ENCODE assay signal across 8 cellular contexts in genomic region chr1:181089777-181090505, GRCh38. TPM values are rescaled to one million over a fixed set of nuclear protein-coding genes. Genes with fewer than 3 reads are reported as not detected.
DNase-seq lines count a peak whose midpoint lies in the region; ATAC-seq lines count a peak whose summit lies in the region.

No MANE protein-coding gene starts in this region.

- no peaks in the 10 kb centered on the region for H3K9me3 ChIP-seq in iPS-15b (ENCODE audit: control insufficient read depth, insufficient read depth, low read length)
- H3K9me3 ChIP-seq in skeletal muscle satellite cell (replicated peaks; ENCODE audit: low read length), result no peaks in the 10 kb centered on the region

- peak overlapping the region; percentile 98 for H3K4me3 Mint-ChIP-seq in T-helper 1 cell treated with Interleukin-12 subunit alpha and Interleukin-12 subunit beta and Interleukin-4 antibody, amounts not matched to agents 30 μg/mL and 1 μg/mL, for 36 hours

- H3K4me2 ChIP-seq in skeletal muscle satellite cell (ENCODE audit: low read length), result peak overlapping the region; percentile 86

- H3K4me3 ChIP-seq in iPS-15b (ENCODE audit: low read depth, low read length), result peak overlapping the region; percentile 69
- peak overlapping the region; percentile 85 for H3K4me3 ChIP-seq in skeletal muscle satellite cell (ENCODE audit: low read length)

- peaks cover 81% of the 10 kb centered on the region for H3K27me3 ChIP-seq in iPS-15b (ENCODE audit: control insufficient read depth, insufficient read depth, low read length)
- no peaks in the 10 kb centered on the region for H3K27me3 ChIP-seq in skeletal muscle satellite cell (ENCODE audit: control insufficient read depth, insufficient read depth, low read length)

- H3K36me3 Mint-ChIP-seq in T-helper 1 cell treated with Interleukin-12 subunit alpha and Interleukin-12 subunit beta and Interleukin-4 antibody, amounts not matched to agents 30 μg/mL and 1 μg/mL, for 36 hours (ENCODE audit: low read depth), result peaks cover 48% of the 10 kb centered on the region

- peaks cover 45% of the 10 kb centered on the region for H3K4me1 Mint-ChIP-seq in T-helper 1 cell treated with Interleukin-12 subunit alpha and Interleukin-12 subunit beta and Interleukin-4 antibody, amounts not matched to agents 30 μg/mL and 1 μg/mL, for 36 hours (ENCODE audit: low read depth)

- H3K27me3 Mint-ChIP-seq in T-helper 1 cell treated with Interleukin-12 subunit alpha and Interleukin-12 subunit beta and Interleukin-4 antibody, amounts not matched to agents 30 μg/mL and 1 μg/mL, for 36 hours (ENCODE audit: low read depth), result peaks cover 4% of the 10 kb centered on the region

- DNase-seq in D341Med (ENCODE audit: low spot score), result peak; percentile 76
- peak; percentile 64 to 73 for DNase-seq in Kasumi-1 (lab: John Stamatoyannopoulos, UW)
- DNase-seq in anterior cingulate cortex (lab: John Stamatoyannopoulos, UW), result peak in 40 of 58 donors; percentile 14 to 76 (median 46)
- no peak for DNase-seq in NCI-H1436 treated with DMSO at 0.1 percent for 48 hours (lab: John Stamatoyannopoulos, UW)

- no peaks in the 10 kb centered on the region for H3K9me3 Mint-ChIP-seq in T-helper 1 cell treated with Interleukin-12 subunit alpha and Interleukin-12 subunit beta and Interleukin-4 antibody, amounts not matched to agents 30 μg/mL and 1 μg/mL, for 36 hours

- H3K27ac Mint-ChIP-seq in T-helper 1 cell treated with Interleukin-12 subunit alpha and Interleukin-12 subunit beta and Interleukin-4 antibody, amounts not matched to agents 30 μg/mL and 1 μg/mL, for 36 hours, result peak overlapping the region; percentile 96

- H3K4me1 ChIP-seq in iPS-15b (ENCODE audit: control insufficient read depth, insufficient read depth, low read length), result peaks cover 4% of the 10 kb centered on the region
- peaks cover 44% of the 10 kb centered on the region for H3K4me1 ChIP-seq in skeletal muscle satellite cell (ENCODE audit: control insufficient read depth, insufficient read depth, low read length)

- H3K9ac ChIP-seq in iPS-15b (ENCODE audit: low read depth, low read length) (peak overlapping the region; percentile 30), skeletal muscle satellite cell (ENCODE audit: low read depth, low read length) (peak overlapping the region; percentile 92)

- H3K36me3 ChIP-seq in iPS-15b (ENCODE audit: control insufficient read depth, insufficient read depth, low read length) (no peaks in the 10 kb centered on the region), skeletal muscle satellite cell (ENCODE audit: insufficient read depth, low read length) (peaks cover 38% of the 10 kb centered on the region)

- peak; percentile 23 for ATAC-seq in GM21529 (IDR thresholded peaks at IDR 0.05; ENCODE audit: unreplicated experiment)

RNA-seq across cellular contexts. Expression of gene IER5, which starts 1.4 kb away (rescaled TPM):
- total RNA-seq in skeletal muscle satellite cell (2012; rRNA removed), result 15.0 and 15.3 TPM in 2 replicates

RNA-seq across cellular contexts. Expression of gene MR1, which starts 56.2 kb away (rescaled TPM):
- total RNA-seq in skeletal muscle satellite cell (2012; rRNA removed), result 9.8 and 13.7 TPM in 2 replicates
